8 cellular contexts compared by ENCODE assay signal in the genomic region with DNA sequence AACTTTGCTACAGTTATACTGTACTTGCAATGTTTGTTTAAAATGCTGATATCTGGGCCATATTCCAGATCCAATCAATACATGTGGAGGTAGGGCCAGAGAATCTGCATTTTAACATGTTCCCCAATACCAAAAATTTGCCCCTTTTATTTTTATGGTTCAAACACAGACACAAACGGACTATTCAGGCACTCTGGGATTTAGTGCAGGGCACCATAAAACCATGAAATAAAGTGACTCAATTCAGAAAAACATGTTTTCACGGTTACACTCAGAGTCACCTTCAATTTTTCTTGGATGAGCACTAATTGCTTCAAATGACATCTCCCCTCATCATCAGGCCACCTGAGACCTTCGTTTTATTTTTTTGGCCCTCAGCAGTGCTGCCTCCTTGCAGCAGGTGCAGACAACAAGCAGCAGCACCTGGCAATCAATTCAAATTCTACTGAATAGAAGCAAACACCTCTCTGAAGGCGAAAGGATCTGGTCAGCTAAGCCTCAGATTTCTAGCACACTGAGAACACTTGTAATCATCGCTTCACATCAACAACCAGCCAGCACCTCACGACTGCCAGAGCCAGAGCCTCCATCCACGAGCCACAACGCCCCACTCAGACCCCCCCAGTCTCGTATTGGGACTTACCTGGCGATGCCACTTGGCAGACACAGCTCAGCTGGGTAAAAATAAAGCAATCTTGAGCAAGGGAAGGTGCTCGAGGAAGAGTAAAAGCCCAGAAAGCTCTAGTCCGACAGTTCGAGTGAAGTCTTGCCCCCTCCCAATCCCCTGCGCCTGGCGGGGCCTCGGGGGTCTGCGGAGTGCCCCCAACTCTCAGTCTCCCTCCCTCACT. TPM values are rescaled to one million over a fixed set of nuclear protein-coding genes. Genes with fewer than 3 reads are reported as not detected.
DNase-seq lines count a peak whose midpoint lies in the region; ATAC-seq, FAIRE-seq and TF ChIP-seq lines count a peak whose summit lies in the region.

No MANE protein-coding gene starts in this region.

- peaks cover 0 to 8% of the 10 kb centered on the region in 2 donors for H3K9me3 Mint-ChIP-seq in stimulated activated naive B cell treated with anti-CD40 and anti-IgM and Interleukin-4, amounts not matched to agents 10 μg/mL and 1 μg/mL and 100 μg/mL, for 72 hours

- H3K9ac ChIP-seq in kidney (ENCODE audit: low read length in 2 of 2): peak overlapping the region; percentile 60 to 95

- FAIRE-seq in kidney (lab: Jason Lieb, UNC): no peak

- H3K9me3 ChIP-seq in HEK293 (ENCODE audit: control insufficient read depth, insufficient read depth, low read depth, low read length) (no peaks in the 10 kb centered on the region), kidney (ENCODE audit: control insufficient read depth in 1 of 2, low read length in 2 of 2) (no peaks in the 10 kb centered on the region)

- no peaks in the 10 kb centered on the region for H3K27me3 Mint-ChIP-seq in stimulated activated naive B cell treated with anti-CD40 and anti-IgM and Interleukin-4, amounts not matched to agents 10 μg/mL and 1 μg/mL and 100 μg/mL, for 72 hours

- peak overlapping the region; percentile 85 to 88 for H3K4me3 Mint-ChIP-seq in stimulated activated naive B cell treated with anti-CD40 and anti-IgM and Interleukin-4, amounts not matched to agents 10 μg/mL and 1 μg/mL and 100 μg/mL, for 72 hours

- TF ChIP-seq CTCF in AG09309 (IDR thresholded peaks at IDR 0.05; ENCODE audit: control insufficient read depth, insufficient read depth, low read depth, low read length, missing control alignments) (no peak), HEK293 (tag by site-specific recombination; IDR thresholded peaks at IDR 0.05) (no peak), astrocyte of the cerebellum (IDR thresholded peaks at IDR 0.05; ENCODE audit: low read depth, low read length, missing control alignments) (no peak), kidney (IDR thresholded peaks at IDR 0.05; ENCODE audit: borderline replicate concordance, extremely low read depth, insufficient read depth) (no peak)

- H3K36me3 ChIP-seq in HEK293 (ENCODE audit: control insufficient read depth in 2 of 2, insufficient read depth in 1 of 2, low read length in 2 of 2) (no peaks in the 10 kb centered on the region; a peak in 1 of 3 replicates), kidney (ENCODE audit: control insufficient read depth in 1 of 2, insufficient read depth in 2 of 2, low read length in 2 of 2) (no peaks in the 10 kb centered on the region)

- in situ Hi-C loops in astrocyte of the cerebellum (cut with HindIII; ENCODE audit: low sequenced_read_pairs): no loop called here

- ATAC-seq in stimulated activated naive B cell treated with anti-CD40 and anti-IgM and Interleukin-4, amounts not matched to agents 10 μg/mL and 1 μg/mL and 100 μg/mL, for 72 hours (replicated peaks): no peak
- ATAC-seq in GM21367 (IDR thresholded peaks at IDR 0.05; ENCODE audit: unreplicated experiment): no peak

- intact Hi-C loops in kidney (cut with DNase I): no loop called here

- H3K27ac ChIP-seq in HEK293 (ENCODE audit: extremely low read depth, low read depth, low read length) (no peak overlapping the region; the same call in 1 of the 2 replicates), kidney (ENCODE audit: low read depth in 2 of 2, low read length in 2 of 2) (peak overlapping the region in 1 of 2 donors; percentile 69)

- POLR2A ChIA-PET in HEK293 (lab: Yijun Ruan, JAX): interaction anchor here (0.5 to 1.6 kb wide), 9 partner anchors 11 to 324 kb away, joined by 3 to 5 read pairs (median 3); a partner anchor contains a TSS

- CTCF ChIA-PET in HEK293 (lab: Yijun Ruan, JAX): interaction anchor here (0.6 kb wide), 2 partner anchors 313 to 479 kb away, joined by 3 read pairs; no protein-coding TSS in a partner anchor

- H3K27ac Mint-ChIP-seq in stimulated activated naive B cell treated with anti-CD40 and anti-IgM and Interleukin-4, amounts not matched to agents 10 μg/mL and 1 μg/mL and 100 μg/mL, for 72 hours: peak overlapping the region; percentile 96

- peaks cover 9 to 17% of the 10 kb centered on the region in 2 donors for H3K36me3 Mint-ChIP-seq in stimulated activated naive B cell treated with anti-CD40 and anti-IgM and Interleukin-4, amounts not matched to agents 10 μg/mL and 1 μg/mL and 100 μg/mL, for 72 hours

- H3K4me1 ChIP-seq in HEK293 (ENCODE audit: control insufficient read depth, insufficient read depth, low read length) (peaks cover 4% of the 10 kb centered on the region), kidney (ENCODE audit: control insufficient read depth in 1 of 2, insufficient read depth in 1 of 2, low read depth in 1 of 2, low read length in 2 of 2) (peaks cover 0 to 3% of the 10 kb centered on the region in 2 donors)

- H3K4me1 Mint-ChIP-seq in stimulated activated naive B cell treated with anti-CD40 and anti-IgM and Interleukin-4, amounts not matched to agents 10 μg/mL and 1 μg/mL and 100 μg/mL, for 72 hours: peaks cover 45 to 52% of the 10 kb centered on the region in 2 donors

- DNase-seq in AG09309 (ENCODE audit: low read depth) (no peak), RPMI8226 (peak; percentile 67), astrocyte of the cerebellum (ENCODE audit: low read depth) (no peak), kidney (no peak), NCI-H1694 (lab: John Stamatoyannopoulos, UW) (no peak)
- no peak for DNase-seq in stimulated activated naive B cell treated with anti-CD40 and anti-IgM and Interleukin-4, amounts not matched to agents 10 μg/mL and 1 μg/mL and 100 μg/mL, for 72 hours

- H3K4me3 ChIP-seq in AG09309 (ENCODE audit: control insufficient read depth, low read depth, low read length) (peak overlapping the region; percentile 72), HEK293 (ENCODE audit: low read depth, low read length) (peak overlapping the region; percentile 96), astrocyte of the cerebellum (ENCODE audit: low read depth, low read length) (peak overlapping the region; percentile 81), kidney (ENCODE audit: low read length in 2 of 2) (peak overlapping the region; percentile 89 to 91)

TF ChIP-seq in HEK293, 187 proteins besides CTCF, POLR2A, EP300 and RAD21 (continues in another document):
- TF ChIP-seq ZNF10 (tag by site-specific recombination; IDR thresholded peaks at IDR 0.05): peak; percentile 53; the same call in 1 of the 2 replicates
- no peak for TF ChIP-seq ZNF292 (tag by site-specific recombination; IDR thresholded peaks at IDR 0.05; ENCODE audit: borderline replicate concordance, low read depth)
- TF ChIP-seq SCRT2 (tag by site-specific recombination; IDR thresholded peaks at IDR 0.05): peak; percentile 32
- no peak for TF ChIP-seq ZNF223 (tag by site-specific recombination; IDR thresholded peaks at IDR 0.05)
- TF ChIP-seq, protein P1, sequence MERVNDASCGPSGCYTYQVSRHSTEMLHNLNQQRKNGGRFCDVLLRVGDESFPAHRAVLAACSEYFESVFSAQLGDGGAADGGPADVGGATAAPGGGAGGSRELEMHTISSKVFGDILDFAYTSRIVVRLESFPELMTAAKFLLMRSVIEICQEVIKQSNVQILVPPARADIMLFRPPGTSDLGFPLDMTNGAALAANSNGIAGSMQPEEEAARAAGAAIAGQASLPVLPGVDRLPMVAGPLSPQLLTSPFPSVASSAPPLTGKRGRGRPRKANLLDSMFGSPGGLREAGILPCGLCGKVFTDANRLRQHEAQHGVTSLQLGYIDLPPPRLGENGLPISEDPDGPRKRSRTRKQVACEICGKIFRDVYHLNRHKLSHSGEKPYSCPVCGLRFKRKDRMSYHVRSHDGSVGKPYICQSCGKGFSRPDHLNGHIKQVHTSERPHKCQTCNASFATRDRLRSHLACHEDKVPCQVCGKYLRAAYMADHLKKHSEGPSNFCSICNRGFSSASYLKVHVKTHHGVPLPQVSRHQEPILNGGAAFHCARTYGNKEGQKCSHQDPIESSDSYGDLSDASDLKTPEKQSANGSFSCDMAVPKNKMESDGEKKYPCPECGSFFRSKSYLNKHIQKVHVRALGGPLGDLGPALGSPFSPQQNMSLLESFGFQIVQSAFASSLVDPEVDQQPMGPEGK (tag by site-specific recombination; IDR thresholded peaks at IDR 0.05): peak; percentile 93
- TF ChIP-seq ZFHX2 (tag by site-specific recombination; conservative IDR thresholded peaks at IDR 0.05): no peak
- no peak for TF ChIP-seq ZXDB (tag by site-specific recombination; IDR thresholded peaks at IDR 0.05)
- TF ChIP-seq, protein P2, sequence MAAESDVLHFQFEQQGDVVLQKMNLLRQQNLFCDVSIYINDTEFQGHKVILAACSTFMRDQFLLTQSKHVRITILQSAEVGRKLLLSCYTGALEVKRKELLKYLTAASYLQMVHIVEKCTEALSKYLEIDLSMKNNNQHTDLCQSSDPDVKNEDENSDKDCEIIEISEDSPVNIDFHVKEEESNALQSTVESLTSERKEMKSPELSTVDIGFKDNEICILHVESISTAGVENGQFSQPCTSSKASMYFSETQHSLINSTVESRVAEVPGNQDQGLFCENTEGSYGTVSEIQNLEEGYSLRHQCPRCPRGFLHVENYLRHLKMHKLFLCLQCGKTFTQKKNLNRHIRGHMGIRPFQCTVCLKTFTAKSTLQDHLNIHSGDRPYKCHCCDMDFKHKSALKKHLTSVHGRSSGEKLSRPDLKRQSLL (tag by site-specific recombination; IDR thresholded peaks at IDR 0.05): peak; percentile 12; the same call in 1 of the 2 replicates
- no peak for TF ChIP-seq ZNF785 (tag by site-specific recombination; IDR thresholded peaks at IDR 0.05)
- TF ChIP-seq RBAK (tag by site-specific recombination; IDR thresholded peaks at IDR 0.05): no peak
- TF ChIP-seq ZNF529 (tag by site-specific recombination; IDR thresholded peaks at IDR 0.05; ENCODE audit: insufficient replicate concordance): no peak
- TF ChIP-seq, protein P3, sequence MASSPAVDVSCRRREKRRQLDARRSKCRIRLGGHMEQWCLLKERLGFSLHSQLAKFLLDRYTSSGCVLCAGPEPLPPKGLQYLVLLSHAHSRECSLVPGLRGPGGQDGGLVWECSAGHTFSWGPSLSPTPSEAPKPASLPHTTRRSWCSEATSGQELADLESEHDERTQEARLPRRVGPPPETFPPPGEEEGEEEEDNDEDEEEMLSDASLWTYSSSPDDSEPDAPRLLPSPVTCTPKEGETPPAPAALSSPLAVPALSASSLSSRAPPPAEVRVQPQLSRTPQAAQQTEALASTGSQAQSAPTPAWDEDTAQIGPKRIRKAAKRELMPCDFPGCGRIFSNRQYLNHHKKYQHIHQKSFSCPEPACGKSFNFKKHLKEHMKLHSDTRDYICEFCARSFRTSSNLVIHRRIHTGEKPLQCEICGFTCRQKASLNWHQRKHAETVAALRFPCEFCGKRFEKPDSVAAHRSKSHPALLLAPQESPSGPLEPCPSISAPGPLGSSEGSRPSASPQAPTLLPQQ (tag by site-specific recombination; IDR thresholded peaks at IDR 0.05): no peak

RNA-seq across cellular contexts. Expression of a gene that starts 1.1 kb away (rescaled TPM):
- total RNA-seq in kidney: 9.9 TPM
- 5.7 TPM for polyA plus RNA-seq in kidney (ENCODE audit: insufficient read depth, low read depth, low replicate concordance)
